Comparison of ENCODE assay signal across 11 cellular contexts in genomic region chr13:77506874-77507273, GRCh38. TPM values are rescaled to one million over a fixed set of nuclear protein-coding genes. Genes with fewer than 3 reads are reported as not detected.
DNase-seq lines count a peak whose midpoint lies in the region; TF ChIP-seq lines count a peak whose summit lies in the region.
"Had no signal": no experiment of that assay in that cellular context is flagged by ENCODE, and none has a peak within 500 bp of the region (broad histone marks: within the 10 kb centered on the region; RNA-seq: fewer than 3 reads in every experiment).

No MANE protein-coding gene starts in this region.

- peak; percentile 21 for DNase-seq in Caki2 (ENCODE audit: low read depth)
- peak; percentile 9 to 62 for DNase-seq in Kasumi-1 (lab: John Stamatoyannopoulos, UW)
- no peak for DNase-seq in adrenal gland
- DNase-seq in medulla oblongata (ENCODE audit: extremely low spot score): peak; percentile 30
- DNase-seq in cerebellum (ENCODE audit: low spot score): no peak
- DNase-seq in T-helper 1 cell: no peak
- no peak for DNase-seq in NCI-H446 treated with DMSO at 0.1 percent for 48 hours (lab: John Stamatoyannopoulos, UW)
- DNase-seq in NCI-H1092 treated with DMSO at 0.1 percent for 48 hours (lab: John Stamatoyannopoulos, UW): no peak
- DNase-seq: cerebellar nuclear complex had no signal

- no peaks in the 10 kb centered on the region for H3K27me3 ChIP-seq in adrenal gland
- H3K27me3 ChIP-seq: SJCRH30 had no signal

- no peaks in the 10 kb centered on the region for H3K9me3 ChIP-seq in adrenal gland (replicated peaks in 1 of 3)
- H3K9me3 ChIP-seq: SJCRH30 had no signal

- in situ Hi-C loops in Caki2 (cut with HindIII; ENCODE audit: low pct_unique_long_range_greater_than_20kb, low sequenced_read_pairs): no loop called here

- no peak overlapping the region for H3K27ac ChIP-seq in adrenal gland
- H3K27ac ChIP-seq: SJCRH30 had no signal

- WGBS in adrenal gland, 4 donors: 91 to 97% (median 94%) methylated on average over 3 of the region's 3 CpGs

- H3K36me3 ChIP-seq in adrenal gland (replicated peaks in 1 of 2): no peaks in the 10 kb centered on the region
- H3K36me3 ChIP-seq: SJCRH30 had no signal

- TF ChIP-seq POLR2A in adrenal gland (IDR thresholded peaks at IDR 0.05): no peak

- intact Hi-C loops in adrenal gland (cut with DNase I): no loop called here

- H3K4me3 ChIP-seq in adrenal gland: no peak overlapping the region
- H3K4me3 ChIP-seq: SJCRH30 had no signal

- no peaks in the 10 kb centered on the region for H3K4me1 ChIP-seq in adrenal gland (replicated peaks in 1 of 2)

- peak in 5 of 6 experiments; percentile 18 to 41 (median 36) for TF ChIP-seq CTCF in adrenal gland (IDR thresholded peaks at IDR 0.05)

RNA-seq across cellular contexts. Expression of gene SCEL, which starts 28.6 kb away (rescaled TPM):
- not detected in 2 replicates for total RNA-seq in Caki2 (2014; rRNA removed; shearing (Covaris generic); ENCODE audit: low replicate concordance)
- total RNA-seq in adrenal gland (under 1 TPM in 1 of 8 donors, not detected in 7; 0.07 TPM), cerebellum (0.09 TPM)
- polyA plus RNA-seq in adrenal gland: under 1 TPM; 0.16 to 0.57 (median 0.31) TPM
- total RNA-seq: G401, SJCRH30 had no signal

Comparison
In these comparisons a context has a peak if more than half of its experiments do, and no peak if none do; other contexts are left out.
1. DNase-seq: peak in Caki2 (single experiment), Kasumi-1 (2 of 2) and medulla oblongata (single experiment); none in adrenal gland (0 of 7), cerebellum (single experiment), T-helper 1 cell (0 of 5), NCI-H446 treated with DMSO at 0.1 percent for 48 hours (single experiment) and NCI-H1092 treated with DMSO at 0.1 percent for 48 hours (single experiment).